Comparison of ENCODE assay signal across 21 cellular contexts in the genomic region with DNA sequence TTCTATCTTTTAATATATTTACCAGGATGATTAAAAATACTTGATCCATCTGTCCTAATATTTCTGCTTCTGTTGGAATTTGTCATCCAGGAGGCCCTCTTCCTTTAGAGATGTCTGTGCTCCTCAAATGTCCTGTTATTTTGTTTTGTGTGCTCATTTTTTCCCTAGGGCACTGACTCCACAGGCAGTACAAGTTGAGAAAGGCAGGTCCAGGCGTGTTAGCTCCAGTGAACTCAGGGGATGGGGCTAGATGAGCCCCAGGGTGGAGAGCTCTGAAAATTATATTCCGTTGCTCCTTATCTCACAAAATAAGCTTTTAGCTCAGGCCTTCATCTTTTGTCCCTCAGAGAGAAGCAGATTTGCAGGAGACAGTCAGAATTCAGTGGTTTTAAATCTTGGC.
A peak's percentile ranks its signal among the peaks of the same experiment; 100 is the strongest.
DNase-seq lines count a peak whose midpoint lies in the region; ATAC-seq, FAIRE-seq and TF ChIP-seq lines count a peak whose summit lies in the region.
"Had no signal": no experiment of that assay in that cellular context is flagged by ENCODE, and none has a peak within 500 bp of the region (broad histone marks: within the 10 kb centered on the region; RNA-seq: fewer than 3 reads in every experiment).

No MANE protein-coding gene starts in this region.

- H4K20me1 ChIP-seq in SK-N-SH (ENCODE audit: insufficient read depth), result no peaks in the 10 kb centered on the region

- H3K36me3 ChIP-seq in trophoblast cell (ENCODE audit: control insufficient read depth in 1 of 2, insufficient read depth in 2 of 2, low read length in 2 of 2) (no peaks in the 10 kb centered on the region), SK-N-SH (replicated peaks in 1 of 2; ENCODE audit: control insufficient read depth in 1 of 2, insufficient read depth in 2 of 2, low read length in 1 of 2) (no peaks in the 10 kb centered on the region)
- H3K36me3 ChIP-seq: Peyer's patch had no signal

- H3K4me3 ChIP-seq in trophoblast cell (ENCODE audit: low read depth, low read length) (no peak overlapping the region), SK-N-SH (ENCODE audit: low read depth in 2 of 2, low read length in 1 of 2) (no peak overlapping the region)
- H3K4me3 ChIP-seq: K562, Peyer's patch, SK-N-MC had no signal

- ATAC-seq in esophagus mucosa (peak; percentile 31), HG03039 (IDR thresholded peaks at IDR 0.05; ENCODE audit: unreplicated experiment) (no peak)
- ATAC-seq: K562 had no signal

- H3K27ac ChIP-seq in RWPE1 (no peak overlapping the region), trophoblast cell (ENCODE audit: low read depth, low read length) (peak overlapping the region; percentile 49), SK-N-SH (ENCODE audit: low read depth in 2 of 2, low read length in 1 of 2) (no peak overlapping the region)
- H3K27ac ChIP-seq: C4-2B, Peyer's patch, SK-N-MC had no signal

- no peak overlapping the region for H4K12ac ChIP-seq in trophoblast cell (ENCODE audit: low read depth, low read length)

- H3K27me3 ChIP-seq in trophoblast cell (ENCODE audit: insufficient read depth, low read length) (no peaks in the 10 kb centered on the region), SK-N-SH (ENCODE audit: insufficient read depth) (no peaks in the 10 kb centered on the region; the same call in 1 of the 2 replicates)
- H3K27me3 ChIP-seq: Peyer's patch had no signal

- H4K91ac ChIP-seq in trophoblast cell (ENCODE audit: low read depth, low read length), result no peak overlapping the region

- DNase-seq in HTR-8/SVneo (ENCODE audit: insufficient read length, low spot score), result peak; percentile 36
- peak; percentile 54 for DNase-seq in RWPE1 (ENCODE audit: low spot score)
- no peak for DNase-seq in trophoblast cell
- no peak for DNase-seq in NCI-H82 (lab: John Stamatoyannopoulos, UW)
- no peak for DNase-seq in SK-N-SH
- DNase-seq: AML-193; HCEC 1CT; NCI-H1694 treated with DMSO at 0.1 percent for 48 hours; NCI-H2107; NCI-H446 treated with DMSO at 0.1 percent for 48 hours; NCI-H69; NK-92 treated with Interleukin-12 subunit alpha and Interleukin-12 subunit beta, amount 100 ng/mL, for 24 hours; Peyer's patch; Right ventricle myocardium superior had no signal

- H3K9ac ChIP-seq in trophoblast cell (ENCODE audit: low read length) (no peak overlapping the region), SK-N-SH (no peak overlapping the region)

- peaks cover 3% of the 10 kb centered on the region for H3K79me1 ChIP-seq in trophoblast cell (ENCODE audit: low read length)

- H2AFZ ChIP-seq in trophoblast cell (ENCODE audit: insufficient read depth, low read length, poor library complexity) (no peak overlapping the region), SK-N-SH (ENCODE audit: low read depth) (no peak overlapping the region)

- H4K8ac ChIP-seq in trophoblast cell (ENCODE audit: low read depth, low read length), result no peak overlapping the region

- TF ChIP-seq RAD21 in SK-N-SH (IDR thresholded peaks at IDR 0.05; ENCODE audit: low read length), result no peak

- no peak overlapping the region for H3K14ac ChIP-seq in trophoblast cell (ENCODE audit: low read length)

- TF ChIP-seq EP300 in SK-N-SH (IDR thresholded peaks at IDR 0.05; ENCODE audit: borderline replicate concordance in 1 of 2, low read depth in 1 of 2, low read length in 1 of 2), result no peak

- CTCF ChIA-PET in RWPE1 (lab: Yijun Ruan, JAX), result no interaction called here
- CTCF ChIA-PET in SK-N-SH (lab: Yijun Ruan, JAX), result interaction anchor here (1.6 kb wide), 1 partner anchor 104 kb away, joined by 6 read pairs; no protein-coding TSS in a partner anchor

- H2AK5ac ChIP-seq in trophoblast cell (ENCODE audit: low read length), result no peak overlapping the region

- H2BK120ac ChIP-seq in trophoblast cell (ENCODE audit: insufficient read depth, low read length, poor library complexity), result no peak overlapping the region

- H3K4me2 ChIP-seq in trophoblast cell (ENCODE audit: low read length), result no peak overlapping the region
- H3K4me2 ChIP-seq in SK-N-SH, result no peak overlapping the region

- H3K18ac ChIP-seq in trophoblast cell (ENCODE audit: low read length), result no peak overlapping the region

- H3K23ac ChIP-seq in trophoblast cell (ENCODE audit: low read length), result no peak overlapping the region

- FAIRE-seq in HTR-8/SVneo (lab: Jason Lieb, UNC), result peak; percentile 55
- FAIRE-seq: G401.6, GM19239, K562 had no signal

- H3K4me1 ChIP-seq in trophoblast cell (ENCODE audit: control insufficient read depth in 1 of 2, insufficient read depth in 2 of 2, low read length in 2 of 2) (peaks cover 0 to 5% of the 10 kb centered on the region in 2 experiments), SK-N-SH (ENCODE audit: control insufficient read depth in 1 of 2, insufficient read depth in 2 of 2, low read depth in 1 of 2, low read length in 1 of 2) (no peaks in the 10 kb centered on the region; a peak in 1 of 4 replicates)
- H3K4me1 ChIP-seq: Peyer's patch had no signal

- POLR2A ChIA-PET in RWPE1 (lab: Yijun Ruan, JAX; ENCODE audit: low non-redundant PET), result no interaction called here
- POLR2A ChIA-PET in SK-N-SH (lab: Yijun Ruan, JAX), result no interaction called here

- no CpG with 5 or more reads among the region's 2 CpGs for WGBS in trophoblast cell (ENCODE audit: extremely low coverage, insufficient coverage, insufficient read length)
- 0% methylated on average over 2 of the region's 2 CpGs for WGBS in SK-N-SH (ENCODE audit: low lambda C conversion rate)

- no peaks in the 10 kb centered on the region for H3K79me2 ChIP-seq in trophoblast cell (ENCODE audit: control insufficient read depth, insufficient read depth, low read length, poor library complexity)
- H3K79me2 ChIP-seq in SK-N-SH (ENCODE audit: insufficient read depth), result no peaks in the 10 kb centered on the region

- TF ChIP-seq CTCF in RWPE1 (conservative IDR thresholded peaks at IDR 0.05; ENCODE audit: low read depth), result no peak
- no peak for TF ChIP-seq CTCF in SK-N-SH (IDR thresholded peaks at IDR 0.05)

- H3K4ac ChIP-seq in trophoblast cell (ENCODE audit: low read depth, low read length), result no peak overlapping the region

- no peaks in the 10 kb centered on the region for H3F3A ChIP-seq in SK-N-SH (replicated peaks; ENCODE audit: insufficient read depth)

- H3K9me2 ChIP-seq in SK-N-SH, result no peaks in the 10 kb centered on the region

- H2BK12ac ChIP-seq in trophoblast cell (ENCODE audit: low read length), result no peak overlapping the region

- H2BK5ac ChIP-seq in trophoblast cell (ENCODE audit: low read depth, low read length, poor library complexity), result peak overlapping the region; percentile 69

- H3K9me3 ChIP-seq in trophoblast cell (ENCODE audit: insufficient read depth, low read depth, low read length) (no peaks in the 10 kb centered on the region), SK-N-SH (no peaks in the 10 kb centered on the region)
- H3K9me3 ChIP-seq: Peyer's patch had no signal

TF ChIP-seq in SK-N-SH, 30 proteins besides CTCF, POLR2A, EP300 and RAD21:
- no peak for TF ChIP-seq GATA2 (CRISPR knock-in tag; IDR thresholded peaks at IDR 0.05)
- TF ChIP-seq SMC3 (IDR thresholded peaks at IDR 0.05; ENCODE audit: low read depth, low read length), result no peak
- no peak for TF ChIP-seq TEAD4 (IDR thresholded peaks at IDR 0.05; ENCODE audit: borderline replicate concordance, insufficient read depth)
- no peak for TF ChIP-seq NRF1 (IDR thresholded peaks at IDR 0.05; ENCODE audit: low read depth, low read length)
- TF ChIP-seq CHD2 (IDR thresholded peaks at IDR 0.05; ENCODE audit: low read length, partially characterized antibody), result no peak
- no peak for TF ChIP-seq RXRA (IDR thresholded peaks at IDR 0.05; ENCODE audit: borderline replicate concordance, low read depth)
- TF ChIP-seq MEF2A (IDR thresholded peaks at IDR 0.05; ENCODE audit: borderline replicate concordance, low read depth), result no peak
- TF ChIP-seq RCOR1 (IDR thresholded peaks at IDR 0.05; ENCODE audit: low read length), result no peak
- TF ChIP-seq SIN3A (IDR thresholded peaks at IDR 0.05; ENCODE audit: borderline replicate concordance, low read depth, low read length), result no peak
- no peak for TF ChIP-seq FOXM1 (IDR thresholded peaks at IDR 0.05; ENCODE audit: low read depth)
- no peak for TF ChIP-seq GABPA (IDR thresholded peaks at IDR 0.05; ENCODE audit: low read depth)
- TF ChIP-seq TAF1 (IDR thresholded peaks at IDR 0.05; ENCODE audit: borderline replicate concordance, low read depth, low read length), result no peak
- no peak for TF ChIP-seq FOXJ3 (CRISPR knock-in tag; IDR thresholded peaks at IDR 0.05)
- TF ChIP-seq, protein P1, sequence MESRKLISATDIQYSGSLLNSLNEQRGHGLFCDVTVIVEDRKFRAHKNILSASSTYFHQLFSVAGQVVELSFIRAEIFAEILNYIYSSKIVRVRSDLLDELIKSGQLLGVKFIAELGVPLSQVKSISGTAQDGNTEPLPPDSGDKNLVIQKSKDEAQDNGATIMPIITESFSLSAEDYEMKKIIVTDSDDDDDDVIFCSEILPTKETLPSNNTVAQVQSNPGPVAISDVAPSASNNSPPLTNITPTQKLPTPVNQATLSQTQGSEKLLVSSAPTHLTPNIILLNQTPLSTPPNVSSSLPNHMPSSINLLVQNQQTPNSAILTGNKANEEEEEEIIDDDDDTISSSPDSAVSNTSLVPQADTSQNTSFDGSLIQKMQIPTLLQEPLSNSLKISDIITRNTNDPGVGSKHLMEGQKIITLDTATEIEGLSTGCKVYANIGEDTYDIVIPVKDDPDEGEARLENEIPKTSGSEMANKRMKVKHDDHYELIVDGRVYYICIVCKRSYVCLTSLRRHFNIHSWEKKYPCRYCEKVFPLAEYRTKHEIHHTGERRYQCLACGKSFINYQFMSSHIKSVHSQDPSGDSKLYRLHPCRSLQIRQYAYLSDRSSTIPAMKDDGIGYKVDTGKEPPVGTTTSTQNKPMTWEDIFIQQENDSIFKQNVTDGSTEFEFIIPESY (IDR thresholded peaks at IDR 0.05; ENCODE audit: borderline replicate concordance, low read depth), result no peak

Comparison
In these comparisons a context has a peak if more than half of its experiments do, and no peak if none do; other contexts are left out.
1. DNase-seq: peak in HTR-8/SVneo (single experiment) and RWPE1 (single experiment); none in trophoblast cell (0 of 2), NCI-H82 (single experiment) and SK-N-SH (single experiment).